In genomic region chr6:90144396-90144795, GRCh38 we compare ENCODE assay signal across 13 cellular contexts.
DNase-seq lines count a peak whose midpoint lies in the region; ATAC-seq and TF ChIP-seq lines count a peak whose summit lies in the region.
"Had no signal": no experiment of that assay in that cellular context is flagged by ENCODE, and none has a peak within 500 bp of the region (broad histone marks: within the 10 kb centered on the region; RNA-seq: fewer than 3 reads in every experiment).

No MANE protein-coding gene starts in this region.

- H2AFZ ChIP-seq in MM.1S (ENCODE audit: low read length), result no peak overlapping the region
- no peak overlapping the region for H2AFZ ChIP-seq in neural cell (ENCODE audit: low read depth, low read length)

- no peaks in the 10 kb centered on the region for H3K9me3 ChIP-seq in MM.1S (replicated peaks; ENCODE audit: insufficient read depth, low read length)
- no peaks in the 10 kb centered on the region for H3K9me3 ChIP-seq in neural cell (ENCODE audit: low read length)
- H3K9me3 ChIP-seq in spleen, result no peaks in the 10 kb centered on the region
- no peaks in the 10 kb centered on the region for H3K9me3 ChIP-seq in HAP-1
- no peaks in the 10 kb centered on the region for H3K9me3 ChIP-seq in lower lobe of right lung
- H3K9me3 ChIP-seq: MG63 had no signal

- H3K4me3 ChIP-seq in MM.1S (ENCODE audit: low read length) (no peak overlapping the region), neural cell (ENCODE audit: low read length) (no peak overlapping the region), spleen (no peak overlapping the region), HAP-1 (no peak overlapping the region), lower lobe of right lung (no peak overlapping the region)
- H3K4me3 ChIP-seq: MG63 had no signal

- no peak for TF ChIP-seq RAD21 in neural cell (conservative IDR thresholded peaks at IDR 0.05)

- no peak for TF ChIP-seq EP300 in neural cell (conservative IDR thresholded peaks at IDR 0.05; ENCODE audit: poor library complexity, severe bottlenecking)

- H3F3A ChIP-seq in MM.1S (ENCODE audit: insufficient read depth, low read length) (no peaks in the 10 kb centered on the region), neural cell (ENCODE audit: insufficient read depth, low read length, poor library complexity, severe bottlenecking) (no peaks in the 10 kb centered on the region)

- H3K36me3 ChIP-seq in MM.1S (replicated peaks; ENCODE audit: insufficient read depth, low read length), result no peaks in the 10 kb centered on the region
- H3K36me3 ChIP-seq in neural cell (ENCODE audit: insufficient read depth, low read length), result no peaks in the 10 kb centered on the region
- H3K36me3 ChIP-seq in spleen, result no peaks in the 10 kb centered on the region
- H3K36me3 ChIP-seq in HAP-1 (replicated peaks), result no peaks in the 10 kb centered on the region
- no peaks in the 10 kb centered on the region for H3K36me3 ChIP-seq in lower lobe of right lung
- H3K36me3 ChIP-seq: MG63 had no signal

- CTCF ChIA-PET in GM10248 (lab: Yijun Ruan, JAX), result no interaction called here

- in situ Hi-C loops in HAP-1 (cut with MboI; ENCODE audit: low sequenced_read_pairs), result no loop called here

- 67 to 87% (median 75%) methylated on average over 3 of the region's 3 CpGs for WGBS in spleen, 5 donors

- no peaks in the 10 kb centered on the region for H3K27me3 ChIP-seq in MM.1S (replicated peaks; ENCODE audit: insufficient read depth, low read length)
- H3K27me3 ChIP-seq in neural cell (ENCODE audit: insufficient read depth, low read depth, low read length), result no peaks in the 10 kb centered on the region
- no peaks in the 10 kb centered on the region for H3K27me3 ChIP-seq in spleen (replicated peaks in 1 of 7)
- peaks cover 7% of the 10 kb centered on the region; the same call in 1 of the 2 replicates for H3K27me3 ChIP-seq in HAP-1 (ENCODE audit: low read depth)
- no peaks in the 10 kb centered on the region for H3K27me3 ChIP-seq in lower lobe of right lung (ENCODE audit: low read depth)

- TF ChIP-seq CTCF in GM10248 (IDR thresholded peaks at IDR 0.05; ENCODE audit: control extremely low read depth, extremely low read depth, low read depth, missing control alignments), result no peak
- TF ChIP-seq CTCF in MM.1S (IDR thresholded peaks at IDR 0.05; ENCODE audit: low read length), result no peak
- no peak for TF ChIP-seq CTCF in neural cell (IDR thresholded peaks at IDR 0.05; ENCODE audit: poor library complexity, severe bottlenecking)
- TF ChIP-seq CTCF in spleen (IDR thresholded peaks at IDR 0.05 in 8 of 11, conservative IDR thresholded peaks at IDR 0.05 in 3 of 11), result no peak
- TF ChIP-seq CTCF in lower lobe of right lung (IDR thresholded peaks at IDR 0.05), result no peak

- H3K9me2 ChIP-seq in MM.1S (replicated peaks; ENCODE audit: insufficient read depth, low read length) (no peaks in the 10 kb centered on the region), neural cell (ENCODE audit: insufficient read depth, low read length) (no peaks in the 10 kb centered on the region)

- no peak overlapping the region for H3K9ac ChIP-seq in MM.1S (ENCODE audit: low read length)
- no peak overlapping the region for H3K9ac ChIP-seq in neural cell (ENCODE audit: low read length)

- peaks cover 15% of the 10 kb centered on the region for H3K4me1 ChIP-seq in MM.1S (ENCODE audit: low read length)
- H3K4me1 ChIP-seq in spleen, result peaks cover 0 to 32% (median 11%) of the 10 kb centered on the region in 6 donors
- H3K4me1 ChIP-seq in HAP-1, result no peaks in the 10 kb centered on the region
- H3K4me1 ChIP-seq in lower lobe of right lung, result no peaks in the 10 kb centered on the region

- no peak for TF ChIP-seq POLR2A in spleen (IDR thresholded peaks at IDR 0.05)

- intact Hi-C loops in spleen (cut with DNase I; ENCODE audit: low total_unique reads), result no loop called here
- intact Hi-C loops in lower lobe of right lung (cut with DNase I), result no loop called here

- no peak overlapping the region for H3K27ac ChIP-seq in MM.1S (ENCODE audit: low read length)
- H3K27ac ChIP-seq in neural cell (ENCODE audit: low read length), result peak overlapping the region; percentile 21
- H3K27ac ChIP-seq in spleen, result no peak overlapping the region
- H3K27ac ChIP-seq in lower lobe of right lung, result no peak overlapping the region

- ATAC-seq in GM21360 (IDR thresholded peaks at IDR 0.05; ENCODE audit: unreplicated experiment) (peak; percentile 76), lower lobe of right lung (no peak)
- ATAC-seq: activated CD8-positive, alpha-beta memory T cell treated with anti-CD3 and anti-CD28 coated beads, Interleukin-2, amount 10 ng/mL, durations not matched to agents 7 days and 5 days had no signal

- DNase-seq in GM10248 (ENCODE audit: extremely low spot score), result peak; percentile 22
- DNase-seq in MM.1S, result peak; percentile 36
- DNase-seq in spleen, result no peak
- no peak for DNase-seq in NCI-H748 (lab: John Stamatoyannopoulos, UW; ENCODE audit: unreplicated experiment)
- DNase-seq in HAP-1 (ENCODE audit: low spot score in 2 of 2), result no peak
- DNase-seq in lower lobe of right lung, result no peak
- DNase-seq: activated CD8-positive, alpha-beta memory T cell treated with anti-CD3 and anti-CD28 coated beads, Interleukin-2, amount 10 ng/mL, durations not matched to agents 7 days and 5 days; CD4-positive, CD25-positive, alpha-beta regulatory T cell; kidney glomerular epithelial cell; MG63; NCI-H69 had no signal

- H3K4me2 ChIP-seq in MM.1S (ENCODE audit: low read depth, low read length) (peak overlapping the region; percentile 18), neural cell (ENCODE audit: low read length) (no peak overlapping the region)

- POLR2A ChIA-PET in GM10248 (lab: Yijun Ruan, JAX), result no interaction called here

- H3K79me2 ChIP-seq in MM.1S (ENCODE audit: low read length) (no peaks in the 10 kb centered on the region; the same call in 1 of the 2 replicates), neural cell (replicated peaks; ENCODE audit: insufficient read depth, low read length) (peaks cover 55% of the 10 kb centered on the region)

- H4K20me1 ChIP-seq in MM.1S (ENCODE audit: insufficient read depth, low read length), result no peaks in the 10 kb centered on the region
- H4K20me1 ChIP-seq in neural cell (ENCODE audit: insufficient read depth), result peaks cover 3% of the 10 kb centered on the region

TF ChIP-seq in neural cell, 6 proteins besides CTCF, POLR2A, EP300 and RAD21:
- no peak for TF ChIP-seq REST (IDR thresholded peaks at IDR 0.05; ENCODE audit: borderline replicate concordance)
- no peak for TF ChIP-seq SMC3 (conservative IDR thresholded peaks at IDR 0.05; ENCODE audit: poor library complexity)
- TF ChIP-seq EZH2 (IDR thresholded peaks at IDR 0.05; ENCODE audit: borderline replicate concordance, insufficient read depth, low read length, poor library complexity, severe bottlenecking), result no peak
- no peak for TF ChIP-seq TAF1 (IDR thresholded peaks at IDR 0.05; ENCODE audit: low read depth)
- no peak for TF ChIP-seq MXI1 (conservative IDR thresholded peaks at IDR 0.05; ENCODE audit: poor library complexity, severe bottlenecking)
- no peak for TF ChIP-seq POLR2AphosphoS5 (IDR thresholded peaks at IDR 0.05)

Comparison
In these comparisons a context has a peak if more than half of its experiments do, and no peak if none do; other contexts are left out.
1. DNase-seq: peak in GM10248 (single experiment) and MM.1S (single experiment); none in spleen (single experiment), NCI-H748 (single experiment), HAP-1 (0 of 2) and lower lobe of right lung (single experiment).